In the genomic region with DNA sequence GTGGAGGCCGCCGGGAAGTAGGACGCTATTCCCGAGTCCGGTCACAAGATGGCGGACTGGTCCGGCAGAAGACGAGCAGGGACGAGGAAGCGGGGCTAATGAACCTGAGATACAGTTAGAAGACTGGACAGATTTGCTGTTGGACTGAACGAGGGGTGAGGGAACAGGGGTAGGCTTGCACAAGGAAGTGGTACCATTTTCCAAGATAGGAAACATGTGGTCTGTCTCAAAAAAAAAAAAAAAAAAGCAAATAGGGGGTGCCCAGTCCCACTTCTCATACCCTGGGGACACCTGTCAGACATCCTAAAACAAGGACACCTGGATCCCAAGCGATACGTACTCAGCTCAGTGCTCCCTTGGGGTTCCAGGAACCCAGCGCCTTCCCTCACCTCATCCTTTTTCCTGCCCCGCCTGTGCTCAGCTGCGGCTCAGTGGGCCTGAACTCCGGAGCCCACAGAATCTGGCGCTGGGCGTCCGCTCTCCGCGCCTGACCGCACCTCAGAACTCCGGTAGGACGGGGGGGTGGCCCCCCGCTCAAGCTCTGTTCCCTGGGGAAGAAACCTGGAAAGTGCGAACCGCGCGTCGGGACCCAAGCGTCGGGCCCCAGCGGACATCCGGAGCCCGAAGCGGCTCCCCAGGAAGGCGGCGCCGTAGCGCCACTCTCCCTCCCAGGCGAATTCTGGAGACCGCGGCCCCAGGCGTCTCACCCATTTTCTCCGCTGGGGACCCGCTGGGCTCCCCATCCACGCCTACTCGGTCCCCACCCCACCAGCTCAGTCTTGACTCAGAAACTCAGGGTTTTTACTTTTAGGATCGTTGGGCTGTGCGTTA, we compare ENCODE assay signal across 8 cellular contexts. TPM values are rescaled to one million over a fixed set of nuclear protein-coding genes. Genes with fewer than 3 reads are reported as not detected.
A peak's percentile ranks its signal among the peaks of the same experiment; 100 is the strongest.
DNase-seq lines count a peak whose midpoint lies in the region; ATAC-seq and TF ChIP-seq lines count a peak whose summit lies in the region.

A gene with protein sequence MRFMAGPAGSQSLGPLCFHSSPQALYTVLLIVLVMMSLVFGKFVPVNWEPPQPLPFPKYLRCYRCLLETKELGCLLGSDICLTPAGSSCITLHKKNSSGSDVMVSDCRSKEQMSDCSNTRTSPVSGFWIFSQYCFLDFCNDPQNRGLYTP (minus strand): TSS at position 227 of the 831 bp plus-strand sequence. CDS start 694 bp downstream, outside the sequence.

- CTCF ChIA-PET in WTC11 (lab: Charles Lee), result interaction anchor here (0.6 to 2.9 kb wide), 24 partner anchors 8 to 1157 kb away, joined by 3 to 26 read pairs (median 8); partner anchors contain the start of genes ABHD16A, ATP6V1G2, CLIC1 and DDAH2

- peak within 1 kb of the TSS; percentile 92 for H3K4me2 ChIP-seq in skeletal muscle satellite cell (ENCODE audit: low read length)

- H3K4me3 ChIP-seq in AG10803 (ENCODE audit: low read length) (peak within 1 kb of the TSS; percentile 61), skeletal muscle satellite cell (ENCODE audit: low read length) (peak within 1 kb of the TSS; percentile 70)

- ATAC-seq in GM21825 (IDR thresholded peaks at IDR 0.05; ENCODE audit: unreplicated experiment), result peak; percentile 46
- peak; percentile 39 for ATAC-seq in WTC11
- ATAC-seq in central memory CD8-positive, alpha-beta T cell (replicated peaks; ENCODE audit: extremely low read depth, poor library complexity, severe bottlenecking), result peak; percentile 62
- ATAC-seq in GM18870 (IDR thresholded peaks at IDR 0.05; ENCODE audit: unreplicated experiment), result no peak

- peaks cover 16% of the 10 kb centered on the region for H3K4me1 ChIP-seq in skeletal muscle satellite cell (ENCODE audit: control insufficient read depth, insufficient read depth, low read length)

- peaks cover 6% of the 10 kb centered on the region for H3K36me3 ChIP-seq in skeletal muscle satellite cell (ENCODE audit: insufficient read depth, low read length)

- peak; percentile 89 for DNase-seq in AG10803 (ENCODE audit: low read depth)
- peak; percentile 91 for DNase-seq in NCI-H2196 treated with DMSO at 0.1 percent for 48 hours (lab: John Stamatoyannopoulos, UW; ENCODE audit: unreplicated experiment)
- DNase-seq in WTC11 (ENCODE audit: low spot score), result peak; percentile 77
- DNase-seq in central memory CD8-positive, alpha-beta T cell (ENCODE audit: low spot score in 2 of 2), result peak in 1 of 2 donors; percentile 37
- peak; percentile 82 for DNase-seq in inferior parietal cortex (ENCODE audit: extremely low spot score)

- no peaks in the 10 kb centered on the region for H3K9me3 ChIP-seq in skeletal muscle satellite cell (replicated peaks; ENCODE audit: low read length)

- TF ChIP-seq CTCF in AG10803 (conservative IDR thresholded peaks at IDR 0.05; ENCODE audit: low read length), result peak; percentile 81
- TF ChIP-seq CTCF in WTC11 (IDR thresholded peaks at IDR 0.05), result peak; percentile 6; the same call in 1 of the 2 replicates

- POLR2A ChIA-PET in WTC11 (lab: Charles Lee), result interaction anchor here (0.5 to 1.5 kb wide), 7 partner anchors 46 to 193 kb away, joined by 3 to 8 read pairs (median 4); partner anchors contain the start of genes HSPA1B and NEU1

- H3K9ac ChIP-seq in skeletal muscle satellite cell (ENCODE audit: low read depth, low read length), result peak within 1 kb of the TSS; percentile 83

- H3K27me3 ChIP-seq in skeletal muscle satellite cell (ENCODE audit: control insufficient read depth, insufficient read depth, low read length), result no peaks in the 10 kb centered on the region

- H3K27me3 Mint-ChIP-seq in WTC11 (ENCODE audit: low read depth), result peaks cover 24% of the 10 kb centered on the region
- no peaks in the 10 kb centered on the region for H3K27me3 Mint-ChIP-seq in central memory CD8-positive, alpha-beta T cell

- peak within 1 kb of the TSS; percentile 89 for H3K4me3 Mint-ChIP-seq in WTC11
- peak within 1 kb of the TSS; percentile 88 for H3K4me3 Mint-ChIP-seq in central memory CD8-positive, alpha-beta T cell

- peaks cover 16% of the 10 kb centered on the region for H3K4me1 Mint-ChIP-seq in WTC11
- H3K4me1 Mint-ChIP-seq in central memory CD8-positive, alpha-beta T cell, result peaks cover 23% of the 10 kb centered on the region

- no peaks in the 10 kb centered on the region for H3K36me3 Mint-ChIP-seq in WTC11
- peaks cover 5% of the 10 kb centered on the region for H3K36me3 Mint-ChIP-seq in central memory CD8-positive, alpha-beta T cell (ENCODE audit: insufficient read depth)

- no peak within 1 kb of the TSS for H3K27ac Mint-ChIP-seq in WTC11
- H3K27ac Mint-ChIP-seq in central memory CD8-positive, alpha-beta T cell (ENCODE audit: low read depth), result peak within 1 kb of the TSS; percentile 86

- no peaks in the 10 kb centered on the region for H3K9me3 Mint-ChIP-seq in WTC11
- no peaks in the 10 kb centered on the region for H3K9me3 Mint-ChIP-seq in central memory CD8-positive, alpha-beta T cell

TF ChIP-seq in WTC11, 78 proteins besides CTCF, POLR2A, EP300 and RAD21:
- TF ChIP-seq OVOL2 (CRISPR knock-in tag; IDR thresholded peaks at IDR 0.05; ENCODE audit: borderline replicate concordance) (no peak), HMGXB4 (CRISPR knock-in tag; IDR thresholded peaks at IDR 0.05) (0 out of 2 replicates have a peak, but pooled peaks have one; percentile 35), MLX (CRISPR knock-in tag; IDR thresholded peaks at IDR 0.05) (no peak), ARID4B (CRISPR knock-in tag; IDR thresholded peaks at IDR 0.05; ENCODE audit: borderline replicate concordance) (0 out of 2 replicates have a peak, but pooled peaks have one; percentile 22), ZNF423 (CRISPR knock-in tag; IDR thresholded peaks at IDR 0.05) (0 out of 2 replicates have a peak, but pooled peaks have one; percentile 39), ETV6 (CRISPR knock-in tag; IDR thresholded peaks at IDR 0.05) (0 out of 2 replicates have a peak, but pooled peaks have one; percentile 36), HMGA2 (CRISPR knock-in tag; IDR thresholded peaks at IDR 0.05) (no peak)
TF ChIP-seq in WTC11: peak in this region for 4.

RNA-seq across cellular contexts. Expression of the gene that starts here (rescaled TPM):
- total RNA-seq in WTC11 (2021), result 0.98 to 1.6 TPM (median 1.0 TPM) in 3 replicates
- total RNA-seq in skeletal muscle satellite cell (2012; rRNA removed), result 1.1 TPM in 1 of 2 replicates, not detected in the other
